21 cellular contexts compared by ENCODE assay signal in genomic region chr9:135033487-135033886, GRCh38. TPM values are rescaled to one million over a fixed set of nuclear protein-coding genes. Genes with fewer than 3 reads are reported as not detected.
DNase-seq lines count a peak whose midpoint lies in the region; ATAC-seq and TF ChIP-seq lines count a peak whose summit lies in the region.
"Had no signal": no experiment of that assay in that cellular context is flagged by ENCODE, and none has a peak within 500 bp of the region (broad histone marks: within the 10 kb centered on the region; RNA-seq: fewer than 3 reads in every experiment).

No MANE protein-coding gene starts in this region.

- H3K4me3 Mint-ChIP-seq in natural killer cell treated with Interleukin-12 subunit alpha and Interleukin-12 subunit beta and Interleukin-15 and Interleukin-18, amount 100 ng/mL, for 72 hours: no peak overlapping the region
- no peak overlapping the region for H3K4me3 Mint-ChIP-seq in natural killer cell
- H3K4me3 Mint-ChIP-seq: B cell had no signal

- TF ChIP-seq EP300 in sigmoid colon (IDR thresholded peaks at IDR 0.05): no peak

- 66 to 80% methylated on average over 7 of the region's 7 CpGs for WGBS in sigmoid colon, 2 donors

- H3K9me3 ChIP-seq in sigmoid colon: no peaks in the 10 kb centered on the region
- H3K9me3 ChIP-seq: MG63 had no signal

- H3K4me3 ChIP-seq in sigmoid colon: no peak overlapping the region
- H3K4me3 ChIP-seq: GM23248, K562, MG63 had no signal

- H3K36me3 ChIP-seq in sigmoid colon: no peaks in the 10 kb centered on the region
- H3K36me3 ChIP-seq: MG63 had no signal

- no peak overlapping the region for H3K27ac Mint-ChIP-seq in natural killer cell treated with Interleukin-12 subunit alpha and Interleukin-12 subunit beta and Interleukin-15 and Interleukin-18, amount 100 ng/mL, for 72 hours
- H3K27ac Mint-ChIP-seq in natural killer cell: no peak overlapping the region
- H3K27ac Mint-ChIP-seq: B cell had no signal

- H3K4me1 ChIP-seq in sigmoid colon: no peaks in the 10 kb centered on the region

- peaks cover 0 to 36% (median 0%) of the 10 kb centered on the region in 3 donors for H3K27me3 ChIP-seq in sigmoid colon
- H3K27me3 ChIP-seq: MG63 had no signal

- TF ChIP-seq CTCF in natural killer cell (IDR thresholded peaks at IDR 0.05) (no peak), sigmoid colon (IDR thresholded peaks at IDR 0.05) (no peak)

- no peaks in the 10 kb centered on the region for H3K9me3 Mint-ChIP-seq in natural killer cell treated with Interleukin-12 subunit alpha and Interleukin-12 subunit beta and Interleukin-15 and Interleukin-18, amount 100 ng/mL, for 72 hours
- H3K9me3 Mint-ChIP-seq in natural killer cell: no peaks in the 10 kb centered on the region

- intact Hi-C loops in natural killer cell (cut with micrococcal nuclease): no loop called here
- intact Hi-C loops in sigmoid colon (cut with DNase I): no loop called here

- DNase-seq in activated CD8-positive, alpha-beta memory T cell treated with anti-CD3 and anti-CD28 coated beads, Interleukin-2, amount 50 U/mL, for 4 hours: peak; percentile 3
- DNase-seq in activated CD8-positive, alpha-beta memory T cell treated with anti-CD3 and anti-CD28 coated beads for 24 hours: no peak
- DNase-seq in natural killer cell treated with Interleukin-12 subunit alpha and Interleukin-12 subunit beta and Interleukin-15 and Interleukin-18, amount 100 ng/mL, for 72 hours (ENCODE audit: low spot score): peak; percentile 29
- DNase-seq in natural killer cell: no peak
- DNase-seq in left lobe of liver (ENCODE audit: low spot score): peak; percentile 19
- peak; percentile 22 for DNase-seq in sigmoid colon
- DNase-seq in NCI-H1694 treated with DMSO at 0.1 percent for 48 hours (lab: John Stamatoyannopoulos, UW): no peak
- DNase-seq: GM23248, H7, MG63, NCI-H1694, NCI-H2081, NCI-H2227 treated with DMSO at 0.1 percent for 48 hours, NCI-H69, SHP77 treated with DMSO at 0.1 percent for 48 hours had no signal

- no peak for TF ChIP-seq POLR2A in sigmoid colon (IDR thresholded peaks at IDR 0.05)

- no peaks in the 10 kb centered on the region for H3K27me3 Mint-ChIP-seq in natural killer cell treated with Interleukin-12 subunit alpha and Interleukin-12 subunit beta and Interleukin-15 and Interleukin-18, amount 100 ng/mL, for 72 hours
- H3K27me3 Mint-ChIP-seq in natural killer cell (ENCODE audit: low read depth in 2 of 2): peaks cover 0 to 3% of the 10 kb centered on the region in 2 donors

- H3K4me1 Mint-ChIP-seq in natural killer cell treated with Interleukin-12 subunit alpha and Interleukin-12 subunit beta and Interleukin-15 and Interleukin-18, amount 100 ng/mL, for 72 hours (ENCODE audit: low read depth in 2 of 2): no peaks in the 10 kb centered on the region
- H3K4me1 Mint-ChIP-seq in natural killer cell: no peaks in the 10 kb centered on the region
- H3K4me1 Mint-ChIP-seq: B cell had no signal

- no peak overlapping the region for H3K27ac ChIP-seq in sigmoid colon
- H3K27ac ChIP-seq: 22Rv1, C4-2B, GM23248 had no signal

- H3K36me3 Mint-ChIP-seq in natural killer cell treated with Interleukin-12 subunit alpha and Interleukin-12 subunit beta and Interleukin-15 and Interleukin-18, amount 100 ng/mL, for 72 hours: no peaks in the 10 kb centered on the region
- no peaks in the 10 kb centered on the region for H3K36me3 Mint-ChIP-seq in natural killer cell

- no peak for ATAC-seq in natural killer cell treated with Interleukin-12 subunit alpha and Interleukin-12 subunit beta and Interleukin-15 and Interleukin-18, amount 100 ng/mL, for 72 hours
- ATAC-seq in natural killer cell (no peak), left lobe of liver (no peak), HG03196 (IDR thresholded peaks at IDR 0.05; ENCODE audit: unreplicated experiment) (no peak)
- ATAC-seq: K562 had no signal

RNA-seq across cellular contexts. Expression of gene OLFM1, which starts 54.0 kb away (rescaled TPM):
- not detected for total RNA-seq in natural killer cell treated with Interleukin-12 subunit alpha and Interleukin-12 subunit beta and Interleukin-15 and Interleukin-18, amount 100 ng/mL, for 72 hours
- total RNA-seq in natural killer cell (under 1 TPM in 1 of 3 donors, not detected in 2; 0.18 TPM), left lobe of liver (1.8 TPM), sigmoid colon (10 to 100 TPM; 13.3 to 19.3 (median 17.2) TPM)
- polyA plus RNA-seq in sigmoid colon: 10 to 100 TPM in 1 of 3 donors, 1 to 10 TPM in 2; 1.2 to 13.6 (median 4.2) TPM
- total RNA-seq: B cell, K562, LHCN-M2 had no signal
- polyA plus RNA-seq: K562 had no signal

Comparison
In these comparisons a context has a peak if more than half of its experiments do, and no peak if none do; other contexts are left out.
1. DNase-seq: peak in activated CD8-positive, alpha-beta memory T cell treated with anti-CD3 and anti-CD28 coated beads, Interleukin-2, amount 50 U/mL, for 4 hours (single experiment), natural killer cell treated with Interleukin-12 subunit alpha and Interleukin-12 subunit beta and Interleukin-15 and Interleukin-18, amount 100 ng/mL, for 72 hours (single experiment), left lobe of liver (single experiment) and sigmoid colon (single experiment); none in activated CD8-positive, alpha-beta memory T cell treated with anti-CD3 and anti-CD28 coated beads for 24 hours (single experiment), natural killer cell (single experiment) and NCI-H1694 treated with DMSO at 0.1 percent for 48 hours (single experiment).